ENCODE assay signal across 21 cellular contexts in the genomic region with DNA sequence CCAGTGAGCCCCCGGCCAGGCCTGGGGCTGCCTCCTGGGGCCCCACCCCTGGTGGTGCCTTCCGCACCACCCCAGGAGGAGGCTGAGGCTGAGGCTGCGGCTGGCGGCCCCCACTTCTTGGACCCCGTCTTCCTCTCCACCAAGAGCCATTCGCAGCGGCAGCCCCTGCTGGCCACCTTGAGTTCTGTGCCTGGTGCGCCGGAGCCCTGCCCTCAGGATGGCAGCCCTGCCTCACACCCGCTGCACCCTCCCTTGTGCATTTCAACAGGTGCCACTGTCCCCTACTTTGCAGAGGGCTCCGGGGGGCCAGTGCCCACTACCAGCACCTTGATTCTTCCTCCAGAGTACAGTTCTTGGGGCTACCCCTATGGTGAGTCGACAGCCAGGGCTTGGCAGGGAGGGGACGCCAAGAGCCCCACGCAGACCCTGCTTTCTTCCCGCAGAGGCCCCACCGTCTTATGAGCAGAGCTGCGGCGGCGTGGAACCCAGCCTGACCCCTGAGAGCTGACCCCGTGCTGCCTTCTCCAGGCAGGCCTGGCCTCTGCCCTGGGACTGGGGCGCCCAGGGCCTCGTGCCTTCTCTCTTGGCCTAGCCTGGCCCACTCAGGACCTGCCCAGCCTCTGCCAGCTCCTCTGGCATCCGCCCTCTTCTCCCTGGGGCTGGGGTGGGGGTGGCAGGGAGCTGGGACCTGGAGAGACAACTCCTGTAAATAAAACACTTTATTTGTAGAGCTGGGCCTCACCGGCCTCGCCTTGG. TPM values are rescaled to one million over a fixed set of nuclear protein-coding genes. Genes with fewer than 3 reads are reported as not detected.
DNase-seq lines count a peak whose midpoint lies in the region; ATAC-seq, FAIRE-seq and TF ChIP-seq lines count a peak whose summit lies in the region.
"Had no signal": no experiment of that assay in that cellular context is flagged by ENCODE, and none has a peak within 500 bp of the region (broad histone marks: within the 10 kb centered on the region; RNA-seq: fewer than 3 reads in every experiment).

No MANE protein-coding gene starts in this region.

- CTCF ChIA-PET in A549 (lab: Yijun Ruan, JAX), result interaction anchor here (1.0 kb wide), 1 partner anchor 56 kb away, joined by 3 read pairs; no protein-coding TSS in a partner anchor
- CTCF ChIA-PET in K562 (lab: Yijun Ruan, JAX; ENCODE audit: low intra/inter-chr PET ratio), result no interaction called here

- intact Hi-C loops in K562 (cut with micrococcal nuclease), result no loop called here

- no peak for TF ChIP-seq RAD21 in A549 (conservative IDR thresholded peaks at IDR 0.05 in 1 of 2, IDR thresholded peaks at IDR 0.05 in 1 of 2)
- TF ChIP-seq RAD21 in K562 (CRISPR knock-in tag; conservative IDR thresholded peaks at IDR 0.05 in 1 of 2, IDR thresholded peaks at IDR 0.05 in 1 of 2), result no peak

- H3K27me3 ChIP-seq in GM23338 (ENCODE audit: insufficient read depth) (no peaks in the 10 kb centered on the region), K562 (ENCODE audit: control insufficient read depth in 2 of 2, insufficient read depth in 2 of 2, low read length in 2 of 2) (no peaks in the 10 kb centered on the region)
- H3K27me3 ChIP-seq: heart right ventricle, sigmoid colon had no signal

- no peaks in the 10 kb centered on the region; the same call in 1 of the 2 replicates for H3K36me3 ChIP-seq in GM23338 (ENCODE audit: insufficient read depth)
- peaks cover 47% of the 10 kb centered on the region for H3K36me3 ChIP-seq in K562 (ENCODE audit: control insufficient read depth, insufficient read depth, low read length)

- no peak for FAIRE-seq in A549 (lab: Jason Lieb, UNC)
- FAIRE-seq in K562 (lab: Jason Lieb, UNC), result no peak
- FAIRE-seq in H54 (lab: Jason Lieb, UNC), result no peak
- FAIRE-seq: islet of Langerhans, TTC549 had no signal

- peaks cover 10% of the 10 kb centered on the region; the same call in 1 of the 2 replicates for H3F3A ChIP-seq in GM23338 (replicated peaks; ENCODE audit: low read depth)

- H3K36me3 Mint-ChIP-seq in GM23338 (ENCODE audit: low read depth) (peaks cover 27% of the 10 kb centered on the region), neural crest cell (ENCODE audit: low read depth) (no peaks in the 10 kb centered on the region)
- H3K36me3 Mint-ChIP-seq: IgD-negative memory B cell had no signal

- H3K9me3 ChIP-seq in A549 (no peaks in the 10 kb centered on the region), K562 (replicated peaks; ENCODE audit: control insufficient read depth, insufficient read depth, low read depth, low read length) (no peaks in the 10 kb centered on the region)
- H3K9me3 ChIP-seq: heart right ventricle, sigmoid colon had no signal

- H3K9me3 Mint-ChIP-seq in GM23338 (no peaks in the 10 kb centered on the region; the same call in 2 of the 3 replicates), neural crest cell (no peaks in the 10 kb centered on the region)
- H3K9me3 Mint-ChIP-seq: activated CD4-positive, alpha-beta memory T cell treated with anti-CD3 and anti-CD28 coated beads for 36 hours; activated naive CD8-positive, alpha-beta T cell treated with anti-CD3 and anti-CD28 coated beads, Interleukin-2, amount 50 U/mL, for 24 hours; IgD-negative memory B cell had no signal

- H3K79me2 ChIP-seq in GM23338 (replicated peaks; ENCODE audit: insufficient read depth) (peaks cover 20% of the 10 kb centered on the region), K562 (ENCODE audit: control insufficient read depth, insufficient read depth, low read length) (peaks cover 33% of the 10 kb centered on the region)

- DNase-seq in A549 (ENCODE audit: low read depth in 1 of 2, low spot score in 1 of 2), result no peak
- peak; percentile 57 for DNase-seq in GM23338 (ENCODE audit: low spot score)
- DNase-seq in K562 (ENCODE audit: extremely low read depth in 1 of 4, low spot score in 3 of 4), result no peak
- no peak for DNase-seq in neural crest cell (ENCODE audit: low read depth, low spot score)
- DNase-seq in A172 (ENCODE audit: low spot score), result no peak
- DNase-seq in H54 (ENCODE audit: insufficient read length, low spot score), result no peak
- no peak for DNase-seq in NCI-H2029 (lab: John Stamatoyannopoulos, UW)
- DNase-seq: activated CD4-positive, alpha-beta memory T cell treated with anti-CD3 and anti-CD28 coated beads for 36 hours; activated naive CD8-positive, alpha-beta T cell treated with anti-CD3 and anti-CD28 coated beads, Interleukin-2, amount 50 U/mL, for 24 hours; caudate nucleus; effector CD4-positive, alpha-beta T cell; heart right ventricle; midbrain; NCI-H748 treated with DMSO at 0.1 percent for 48 hours; PC-3; sigmoid colon; stimulated activated CD4-positive, alpha-beta T cell treated with anti-CD3 and anti-CD28 coated beads, Interleukin-2, amount 100 ng/mL, for 24 hours had no signal

- ATAC-seq in A549 (no peak), GM23338 (peak; percentile 11), K562 (no peak), HG03175 (IDR thresholded peaks at IDR 0.05; ENCODE audit: unreplicated experiment) (no peak)
- ATAC-seq: activated naive CD8-positive, alpha-beta T cell treated with anti-CD3 and anti-CD28 coated beads, Interleukin-2, amount 50 U/mL, for 24 hours; heart right ventricle; PC-3 had no signal

- 94% methylated on average over 21 of the region's 25 CpGs for WGBS in A549 (ENCODE audit: missing lambda C conversion rate)
- WGBS in K562 (ENCODE audit: insufficient coverage, low coverage, missing lambda C conversion rate), result 94% methylated on average over 22 of the region's 25 CpGs

- H3K27me3 Mint-ChIP-seq in GM23338 (ENCODE audit: insufficient read depth, low read depth, poor library complexity) (peaks cover 20% of the 10 kb centered on the region), neural crest cell (ENCODE audit: low read depth) (no peaks in the 10 kb centered on the region)
- H3K27me3 Mint-ChIP-seq: activated CD4-positive, alpha-beta memory T cell treated with anti-CD3 and anti-CD28 coated beads for 36 hours; activated naive CD8-positive, alpha-beta T cell treated with anti-CD3 and anti-CD28 coated beads, Interleukin-2, amount 50 U/mL, for 24 hours; IgD-negative memory B cell had no signal

- H4K20me1 ChIP-seq in GM23338 (replicated peaks; ENCODE audit: insufficient read depth), result peaks cover 13% of the 10 kb centered on the region
- H4K20me1 ChIP-seq in K562 (replicated peaks; ENCODE audit: control insufficient read depth, insufficient read depth, low read length), result no peaks in the 10 kb centered on the region; the same call in 1 of the 2 replicates

- H3K4me1 ChIP-seq in A549 (peaks cover 44% of the 10 kb centered on the region), GM23338 (ENCODE audit: insufficient read depth) (peaks cover 10% of the 10 kb centered on the region), K562 (replicated peaks in 1 of 2; ENCODE audit: control insufficient read depth in 2 of 2, insufficient read depth in 2 of 2, low read length in 2 of 2) (peaks cover 23 to 61% of the 10 kb centered on the region in 2 experiments; a peak in 4 of 5 replicates)

- TF ChIP-seq EP300 in A549 (IDR thresholded peaks at IDR 0.05) (no peak), K562 (IDR thresholded peaks at IDR 0.05; ENCODE audit: low read length) (no peak)

- BruUV-seq in K562 (replicated peaks; lab: Mats Ljungman, UMichigan), result no TSS peak

- H3K9me2 ChIP-seq in GM23338 (ENCODE audit: insufficient read depth), result no peaks in the 10 kb centered on the region

- H3K4me3 ChIP-seq in A549, result no peak overlapping the region
- H3K4me3 ChIP-seq in GM23338, result no peak overlapping the region
- H3K4me3 ChIP-seq in K562, result no peak overlapping the region
- H3K4me3 ChIP-seq: heart right ventricle, sigmoid colon had no signal

- in situ Hi-C loops in K562 (cut with MboI), result no loop called here

- no peak overlapping the region for H3K27ac Mint-ChIP-seq in GM23338
- no peak overlapping the region for H3K27ac Mint-ChIP-seq in neural crest cell (ENCODE audit: unreplicated experiment)
- H3K27ac Mint-ChIP-seq: activated CD4-positive, alpha-beta memory T cell treated with anti-CD3 and anti-CD28 coated beads for 36 hours; activated naive CD8-positive, alpha-beta T cell treated with anti-CD3 and anti-CD28 coated beads, Interleukin-2, amount 50 U/mL, for 24 hours; IgD-negative memory B cell had no signal

- H2AFZ ChIP-seq in GM23338, result no peak overlapping the region
- H2AFZ ChIP-seq in K562 (ENCODE audit: low read depth, low read length), result no peak overlapping the region

- peaks cover 6% of the 10 kb centered on the region for H3K9me1 ChIP-seq in K562 (ENCODE audit: control insufficient read depth, insufficient read depth, low read length)

- 0 out of 2 replicates have a peak, but pooled peaks have one; percentile 10 for TF ChIP-seq POLR2A in A549 (IDR thresholded peaks at IDR 0.05; ENCODE audit: low read length)
- no peak; the same call in 1 of the 2 replicates for TF ChIP-seq POLR2A in K562 (conservative IDR thresholded peaks at IDR 0.05)
- TF ChIP-seq POLR2A in H54 (IDR thresholded peaks at IDR 0.05; ENCODE audit: low read depth, low read length), result no peak

- H3K9ac ChIP-seq in K562 (ENCODE audit: insufficient read depth in 1 of 2, low read depth in 2 of 2, low read length in 2 of 2), result no peak overlapping the region

- H3K27ac ChIP-seq in A549, result no peak overlapping the region
- no peak overlapping the region for H3K27ac ChIP-seq in GM23338 (ENCODE audit: low read depth)
- no peak overlapping the region for H3K27ac ChIP-seq in K562 (ENCODE audit: extremely low read depth, low read depth, low read length)
- H3K27ac ChIP-seq: heart right ventricle, sigmoid colon had no signal

- TF ChIP-seq CTCF in A549 (IDR thresholded peaks at IDR 0.05), result no peak
- TF ChIP-seq CTCF in GM23338 (conservative IDR thresholded peaks at IDR 0.05; ENCODE audit: low read depth in 2 of 2), result peak; percentile 32 to 49
- no peak for TF ChIP-seq CTCF in K562 (IDR thresholded peaks at IDR 0.05 in 2 of 3, conservative IDR thresholded peaks at IDR 0.05 in 1 of 3; ENCODE audit: insufficient read depth in 2 of 3, low read depth in 1 of 3, low read length in 3 of 3)
- peak; percentile 22 for TF ChIP-seq CTCF in neural crest cell (conservative IDR thresholded peaks at IDR 0.05)

- H3K4me1 Mint-ChIP-seq in GM23338 (peaks cover 22% of the 10 kb centered on the region), neural crest cell (peaks cover 13% of the 10 kb centered on the region)

- POLR2A ChIA-PET in A549 (lab: Yijun Ruan, JAX), result interaction anchor here (1.1 to 1.9 kb wide), 2 partner anchors 9 to 24 kb away, joined by 3 to 5 read pairs; a partner anchor contains a TSS
- POLR2A ChIA-PET in K562 (lab: Yijun Ruan, JAX), result interaction anchor here (0.6 kb wide), 1 partner anchor 26 kb away, joined by 3 read pairs; no protein-coding TSS in a partner anchor

- no peak overlapping the region for H3K4me3 Mint-ChIP-seq in GM23338
- no peak overlapping the region for H3K4me3 Mint-ChIP-seq in neural crest cell
- H3K4me3 Mint-ChIP-seq: activated CD4-positive, alpha-beta memory T cell treated with anti-CD3 and anti-CD28 coated beads for 36 hours; activated naive CD8-positive, alpha-beta T cell treated with anti-CD3 and anti-CD28 coated beads, Interleukin-2, amount 50 U/mL, for 24 hours; IgD-negative memory B cell had no signal

- H3K4me2 ChIP-seq in A549 (no peak overlapping the region), GM23338 (no peak overlapping the region), K562 (ENCODE audit: insufficient read depth, low read length) (no peak overlapping the region)

RNA-seq across cellular contexts. Expression of a gene that starts 4.0 kb away (rescaled TPM):
- polyA plus RNA-seq in A549 (2011; rRNA removed) (33.6 and 41.3 TPM in 2 replicates), A549 (2017; fragmentation: RNase III; extraction: RNeasy Plus Mini Kit Qiagen cat#74134 plus additional on column Dnase treatment) (45.6 to 52.9 TPM (median 48.0 TPM) in 3 replicates), GM23338 (2016; fragmentation: Nextera tagmentation; extraction: Ambion mirVana) (162 and 166 TPM in 2 replicates), K562 (2011; rRNA removed) (26.9 and 31.3 TPM in 2 replicates), K562 (2014; fragmentation: Illumina TruSeq; extraction: Trizol) (36.4 and 44.9 TPM in 2 replicates), K562 (2014; fragmentation: Nextera tagmentation; extraction: Ambion mirVana) (1 to 10 TPM; 2.2 to 3.8 TPM), K562 (2014; rRNA removed) (48.9 and 59.2 TPM in 2 replicates)
- 47.5 and 56.3 TPM in 2 replicates for polyA plus RNA-seq in A549 (2012; cell fraction: cytosol; rRNA removed)
- polyA plus RNA-seq in A549 (2012; cell fraction: nucleus; rRNA removed), result 181 and 185 TPM in 2 replicates
- polyA minus RNA-seq in A549 (2011; rRNA and poly(A)+ RNA removed), result 68.5 and 82.6 TPM in 2 replicates
- total RNA-seq in GM23338 (2014; rRNA removed; shearing (Covaris generic)), result 160 and 177 TPM in 2 replicates
- total RNA-seq in K562 (2011; cell fraction: chromatin; rRNA removed; ENCODE audit: low replicate concordance), result 167 and 212 TPM in 2 replicates
- 102 and 111 TPM in 2 replicates for total RNA-seq in K562 (2011; cell fraction: nucleolus; rRNA removed)
- total RNA-seq in K562 (2011; cell fraction: nucleoplasm; rRNA removed), result 119 and 135 TPM in 2 replicates
- total RNA-seq in K562 (2014; rRNA removed) (63.8 and 69.8 TPM in 2 replicates), K562 (2014; rRNA removed; fragmentation: Illumina TruSeq; extraction: Trizol) (25.6 and 31.9 TPM in 2 replicates), K562 (2015; rRNA removed; fragmentation: Illumina TruSeq; extraction: Trizol) (41.4 and 42.8 TPM in 2 replicates), K562 (2021) (76.0 and 80.3 TPM in 2 replicates), neural crest cell (163 and 167 TPM in 2 replicates)
- polyA plus RNA-seq in K562 (2011; cell fraction: cytosol; rRNA removed), result 24.1 and 49.2 TPM in 2 replicates
- 85.2 and 132 TPM in 2 replicates for polyA plus RNA-seq in K562 (2011; cell fraction: nucleus; rRNA removed)
- 38.1 and 40.2 TPM in 2 replicates for polyA plus RNA-seq in K562 (2012)
- polyA minus RNA-seq in K562 (2011; rRNA and poly(A)+ RNA removed), result 46.2 and 56.3 TPM in 2 replicates
- 46.2 and 48.9 TPM in 2 replicates for polyA minus RNA-seq in K562 (2011; cell fraction: cytosol; rRNA and poly(A)+ RNA removed)
- polyA minus RNA-seq in K562 (2011; cell fraction: nucleus; rRNA and poly(A)+ RNA removed), result 35.8 and 47.0 TPM in 2 replicates
- 45.3 and 54.7 TPM in 2 replicates for total RNA-seq in A172 (2014; rRNA removed; shearing (Covaris generic))

RNA-seq across cellular contexts. Expression of a gene that starts 9.3 kb away (rescaled TPM):
- 20.7 and 23.8 TPM in 2 replicates for polyA plus RNA-seq in A549 (2011; rRNA removed)
- 39.7 and 49.8 TPM in 2 replicates for polyA plus RNA-seq in A549 (2012; cell fraction: cytosol; rRNA removed)
- polyA plus RNA-seq in A549 (2012; cell fraction: nucleus; rRNA removed), result 268 and 290 TPM in 2 replicates
- polyA plus RNA-seq in A549 (2017; fragmentation: RNase III; extraction: RNeasy Plus Mini Kit Qiagen cat#74134 plus additional on column Dnase treatment), result 20.6 to 22.5 TPM (median 22.0 TPM) in 3 replicates
- 25.8 and 32.7 TPM in 2 replicates for polyA minus RNA-seq in A549 (2011; rRNA and poly(A)+ RNA removed)
- 33.9 and 63.8 TPM in 2 replicates for total RNA-seq in GM23338 (2014; rRNA removed; shearing (Covaris generic))
- 33.5 and 36.6 TPM in 2 replicates for polyA plus RNA-seq in GM23338 (2016; fragmentation: Nextera tagmentation; extraction: Ambion mirVana)
- 63.1 and 259 TPM in 2 replicates for total RNA-seq in K562 (2011; cell fraction: chromatin; rRNA removed; ENCODE audit: low replicate concordance)
- 190 and 191 TPM in 2 replicates for total RNA-seq in K562 (2011; cell fraction: nucleolus; rRNA removed)
- total RNA-seq in K562 (2011; cell fraction: nucleoplasm; rRNA removed), result 87.1 and 99.6 TPM in 2 replicates
- 33.7 and 37.2 TPM in 2 replicates for total RNA-seq in K562 (2014; rRNA removed)
- total RNA-seq in K562 (2014; rRNA removed; fragmentation: Illumina TruSeq; extraction: Trizol), result 4.1 and 5.8 TPM in 2 replicates
- total RNA-seq in K562 (2015; rRNA removed; fragmentation: Illumina TruSeq; extraction: Trizol), result 10.4 and 14.9 TPM in 2 replicates
- total RNA-seq in K562 (2021), result 32.2 and 32.5 TPM in 2 replicates
- polyA plus RNA-seq in K562 (2011; rRNA removed), result 24.5 and 34.0 TPM in 2 replicates
- polyA plus RNA-seq in K562 (2011; cell fraction: cytosol; rRNA removed), result 36.0 and 79.6 TPM in 2 replicates
- 220 and 374 TPM in 2 replicates for polyA plus RNA-seq in K562 (2011; cell fraction: nucleus; rRNA removed)
- 26.1 and 37.6 TPM in 2 replicates for polyA plus RNA-seq in K562 (2012)
- polyA plus RNA-seq in K562 (2014; fragmentation: Illumina TruSeq; extraction: Trizol), result 18.6 and 24.3 TPM in 2 replicates
- polyA plus RNA-seq in K562 (2014; fragmentation: Nextera tagmentation; extraction: Ambion mirVana), result under 1 TPM; 0.21 to 0.63 TPM
- 45.3 and 47.0 TPM in 2 replicates for polyA plus RNA-seq in K562 (2014; rRNA removed)
- polyA minus RNA-seq in K562 (2011; rRNA and poly(A)+ RNA removed), result 9.5 and 12.2 TPM in 2 replicates
- polyA minus RNA-seq in K562 (2011; cell fraction: cytosol; rRNA and poly(A)+ RNA removed), result 14.6 and 18.9 TPM in 2 replicates
- polyA minus RNA-seq in K562 (2011; cell fraction: nucleus; rRNA and poly(A)+ RNA removed), result 40.5 and 60.7 TPM in 2 replicates
- 18.1 and 20.1 TPM in 2 replicates for total RNA-seq in neural crest cell
- total RNA-seq in A172 (2014; rRNA removed; shearing (Covaris generic)), result 57.3 and 64.3 TPM in 2 replicates

RNA-seq across cellular contexts. Expression of a gene that starts 24.5 kb away (rescaled TPM):
- polyA plus RNA-seq in A549 (2011; rRNA removed), result 16.0 and 19.6 TPM in 2 replicates
- polyA plus RNA-seq in A549 (2012; cell fraction: cytosol; rRNA removed), result 42.7 and 47.2 TPM in 2 replicates
- polyA plus RNA-seq in A549 (2012; cell fraction: nucleus; rRNA removed), result 66.6 and 82.2 TPM in 2 replicates
- 35.7 to 38.7 TPM (median 37.5 TPM) in 3 replicates for polyA plus RNA-seq in A549 (2017; fragmentation: RNase III; extraction: RNeasy Plus Mini Kit Qiagen cat#74134 plus additional on column Dnase treatment)
- 14.8 and 16.1 TPM in 2 replicates for polyA minus RNA-seq in A549 (2011; rRNA and poly(A)+ RNA removed)
- total RNA-seq in GM23338 (2014; rRNA removed; shearing (Covaris generic)), result 50.3 and 58.5 TPM in 2 replicates
- 25.8 and 41.7 TPM in 2 replicates for polyA plus RNA-seq in GM23338 (2016; fragmentation: Nextera tagmentation; extraction: Ambion mirVana)
- 64.8 and 136 TPM in 2 replicates for total RNA-seq in K562 (2011; cell fraction: chromatin; rRNA removed; ENCODE audit: low replicate concordance)
- total RNA-seq in K562 (2011; cell fraction: nucleolus; rRNA removed), result 82.2 and 86.9 TPM in 2 replicates
- 72.2 and 86.4 TPM in 2 replicates for total RNA-seq in K562 (2011; cell fraction: nucleoplasm; rRNA removed)
- 71.7 and 91.1 TPM in 2 replicates for total RNA-seq in K562 (2014; rRNA removed)
- 25.8 and 29.0 TPM in 2 replicates for total RNA-seq in K562 (2014; rRNA removed; fragmentation: Illumina TruSeq; extraction: Trizol)
- 53.8 and 54.1 TPM in 2 replicates for total RNA-seq in K562 (2015; rRNA removed; fragmentation: Illumina TruSeq; extraction: Trizol)
- 80.9 and 86.7 TPM in 2 replicates for total RNA-seq in K562 (2021)
- 38.8 and 44.0 TPM in 2 replicates for polyA plus RNA-seq in K562 (2011; rRNA removed)
- polyA plus RNA-seq in K562 (2011; cell fraction: cytosol; rRNA removed), result 44.8 and 62.0 TPM in 2 replicates
- 169 and 210 TPM in 2 replicates for polyA plus RNA-seq in K562 (2011; cell fraction: nucleus; rRNA removed)
- polyA plus RNA-seq in K562 (2012), result 34.1 and 42.5 TPM in 2 replicates
- 33.6 and 44.3 TPM in 2 replicates for polyA plus RNA-seq in K562 (2014; fragmentation: Illumina TruSeq; extraction: Trizol)
- 1 to 10 TPM; 1.0 to 2.4 TPM for polyA plus RNA-seq in K562 (2014; fragmentation: Nextera tagmentation; extraction: Ambion mirVana)
- polyA plus RNA-seq in K562 (2014; rRNA removed), result 71.0 and 71.7 TPM in 2 replicates
- polyA minus RNA-seq in K562 (2011; rRNA and poly(A)+ RNA removed), result 13.9 and 22.3 TPM in 2 replicates
- polyA minus RNA-seq in K562 (2011; cell fraction: cytosol; rRNA and poly(A)+ RNA removed), result 23.8 and 30.1 TPM in 2 replicates
- 27.6 and 35.2 TPM in 2 replicates for polyA minus RNA-seq in K562 (2011; cell fraction: nucleus; rRNA and poly(A)+ RNA removed)
- 71.9 and 72.6 TPM in 2 replicates for total RNA-seq in neural crest cell
- 66.5 and 68.8 TPM in 2 replicates for total RNA-seq in A172 (2014; rRNA removed; shearing (Covaris generic))

RNA-seq across cellular contexts. Expression of a gene that starts 36.1 kb away (rescaled TPM):
- polyA plus RNA-seq in A549 (2011; rRNA removed) (26.7 and 28.2 TPM in 2 replicates), A549 (2017; fragmentation: RNase III; extraction: RNeasy Plus Mini Kit Qiagen cat#74134 plus additional on column Dnase treatment) (28.8 to 35.2 TPM (median 33.4 TPM) in 3 replicates), GM23338 (2016; fragmentation: Nextera tagmentation; extraction: Ambion mirVana) (44.5 and 48.8 TPM in 2 replicates), K562 (2011; rRNA removed) (56.1 and 64.2 TPM in 2 replicates), K562 (2014; fragmentation: Illumina TruSeq; extraction: Trizol) (37.1 and 41.3 TPM in 2 replicates), K562 (2014; fragmentation: Nextera tagmentation; extraction: Ambion mirVana) (10 to 100 TPM; 13.9 to 21.4 TPM), K562 (2014; rRNA removed) (65.5 and 68.6 TPM in 2 replicates)
- 43.3 and 46.0 TPM in 2 replicates for polyA plus RNA-seq in A549 (2012; cell fraction: cytosol; rRNA removed)
- 131 and 139 TPM in 2 replicates for polyA plus RNA-seq in A549 (2012; cell fraction: nucleus; rRNA removed)
- 18.9 and 20.0 TPM in 2 replicates for polyA minus RNA-seq in A549 (2011; rRNA and poly(A)+ RNA removed)
- total RNA-seq in GM23338 (2014; rRNA removed; shearing (Covaris generic)), result 53.7 and 68.8 TPM in 2 replicates
- total RNA-seq in K562 (2011; cell fraction: chromatin; rRNA removed; ENCODE audit: low replicate concordance), result 207 and 328 TPM in 2 replicates
- 176 and 183 TPM in 2 replicates for total RNA-seq in K562 (2011; cell fraction: nucleolus; rRNA removed)
- 193 and 208 TPM in 2 replicates for total RNA-seq in K562 (2011; cell fraction: nucleoplasm; rRNA removed)
- total RNA-seq in K562 (2014; rRNA removed) (49.7 and 54.8 TPM in 2 replicates), K562 (2014; rRNA removed; fragmentation: Illumina TruSeq; extraction: Trizol) (25.5 and 31.8 TPM in 2 replicates), K562 (2015; rRNA removed; fragmentation: Illumina TruSeq; extraction: Trizol) (30.8 and 31.4 TPM in 2 replicates), K562 (2021) (53.0 and 54.0 TPM in 2 replicates), neural crest cell (59.0 and 63.0 TPM in 2 replicates)
- 42.3 and 50.6 TPM in 2 replicates for polyA plus RNA-seq in K562 (2011; cell fraction: cytosol; rRNA removed)
- polyA plus RNA-seq in K562 (2011; cell fraction: nucleus; rRNA removed), result 337 and 348 TPM in 2 replicates
- polyA plus RNA-seq in K562 (2012), result 32.2 and 49.3 TPM in 2 replicates
- 24.1 and 28.0 TPM in 2 replicates for polyA minus RNA-seq in K562 (2011; rRNA and poly(A)+ RNA removed)
- 10.1 and 16.2 TPM in 2 replicates for polyA minus RNA-seq in K562 (2011; cell fraction: cytosol; rRNA and poly(A)+ RNA removed)
- 42.9 and 65.3 TPM in 2 replicates for polyA minus RNA-seq in K562 (2011; cell fraction: nucleus; rRNA and poly(A)+ RNA removed)
- total RNA-seq in A172 (2014; rRNA removed; shearing (Covaris generic)), result 47.4 and 56.0 TPM in 2 replicates

Comparison
In these comparisons a context has a peak if more than half of its experiments do, and no peak if none do; other contexts are left out.
1. CTCF ChIP-seq: peak in GM23338 (2 of 2) and neural crest cell (single experiment); none in A549 (single experiment) and K562 (0 of 3).